ENCODE assay signal across 10 cellular contexts in genomic region chr4:153514001-153514526, GRCh38. TPM values are rescaled to one million over a fixed set of nuclear protein-coding genes. Genes with fewer than 3 reads are reported as not detected.
DNase-seq lines count a peak whose midpoint lies in the region; ATAC-seq and TF ChIP-seq lines count a peak whose summit lies in the region.
"Had no signal": no experiment of that assay in that cellular context is flagged by ENCODE, and none has a peak within 500 bp of the region (broad histone marks: within the 10 kb centered on the region; RNA-seq: fewer than 3 reads in every experiment).

No MANE protein-coding gene starts in this region.

- no peaks in the 10 kb centered on the region for H3K27me3 Mint-ChIP-seq in CD4-positive, alpha-beta T cell
- no peaks in the 10 kb centered on the region for H3K27me3 Mint-ChIP-seq in brain
- no peaks in the 10 kb centered on the region for H3K27me3 Mint-ChIP-seq in naive thymus-derived CD4-positive, alpha-beta T cell

- H3K27me3 ChIP-seq in CD4-positive, alpha-beta T cell (ENCODE audit: control insufficient read depth, insufficient read depth, low read length), result no peaks in the 10 kb centered on the region
- H3K27me3 ChIP-seq in naive thymus-derived CD4-positive, alpha-beta T cell (ENCODE audit: control insufficient read depth in 2 of 2, insufficient read depth in 2 of 2, low read length in 2 of 2), result no peaks in the 10 kb centered on the region
- H3K27me3 ChIP-seq in tibial nerve (no peaks in the 10 kb centered on the region), colonic mucosa (no peaks in the 10 kb centered on the region)

- TF ChIP-seq CTCF in CD4-positive, alpha-beta T cell (IDR thresholded peaks at IDR 0.05), result no peak
- TF ChIP-seq CTCF in brain (conservative IDR thresholded peaks at IDR 0.05), result no peak
- TF ChIP-seq CTCF in tibial nerve (IDR thresholded peaks at IDR 0.05), result no peak
- TF ChIP-seq CTCF in colonic mucosa (IDR thresholded peaks at IDR 0.05), result no peak

- no peaks in the 10 kb centered on the region for H3K9me3 Mint-ChIP-seq in CD4-positive, alpha-beta T cell
- H3K9me3 Mint-ChIP-seq in brain, result peaks cover 0 to 18% (median 3%) of the 10 kb centered on the region in 5 experiments
- peaks cover 0 to 4% (median 0%) of the 10 kb centered on the region in 11 donors for H3K9me3 Mint-ChIP-seq in naive thymus-derived CD4-positive, alpha-beta T cell

- H3K9me3 ChIP-seq in CD4-positive, alpha-beta T cell (ENCODE audit: control insufficient read depth, low read length), result no peaks in the 10 kb centered on the region
- H3K9me3 ChIP-seq in naive thymus-derived CD4-positive, alpha-beta T cell (ENCODE audit: control insufficient read depth in 2 of 3, low read length in 3 of 3), result no peaks in the 10 kb centered on the region
- H3K9me3 ChIP-seq in tibial nerve (no peaks in the 10 kb centered on the region), colonic mucosa (no peaks in the 10 kb centered on the region)

- H3K27ac Mint-ChIP-seq in CD4-positive, alpha-beta T cell, result peak overlapping the region; percentile 64
- peak overlapping the region in 3 of 5 experiments; percentile 30 to 89 (median 85) for H3K27ac Mint-ChIP-seq in brain
- peak overlapping the region in 6 of 9 donors; percentile 3 to 91 (median 59) for H3K27ac Mint-ChIP-seq in naive thymus-derived CD4-positive, alpha-beta T cell

- peaks cover 12 to 50% of the 10 kb centered on the region in 2 donors for H3K4me1 ChIP-seq in naive thymus-derived CD4-positive, alpha-beta T cell (ENCODE audit: control insufficient read depth in 2 of 2, insufficient read depth in 2 of 2, low read length in 2 of 2)
- H3K4me1 ChIP-seq in tibial nerve (peaks cover 0 to 43% (median 7%) of the 10 kb centered on the region in 4 donors), colonic mucosa (peaks cover 3% of the 10 kb centered on the region)

- ATAC-seq in CD4-positive, alpha-beta T cell (ENCODE audit: poor library complexity), result no peak
- ATAC-seq in naive thymus-derived CD4-positive, alpha-beta T cell, result no peak
- ATAC-seq in GM19328 (IDR thresholded peaks at IDR 0.05; ENCODE audit: unreplicated experiment), result no peak

- POLR2A ChIA-PET in CD4-positive, alpha-beta T cell (lab: Charles Lee), result interaction anchor here (1.0 to 2.7 kb wide), 6 partner anchors 16 to 32 kb away, joined by 3 to 16 read pairs (median 4); no protein-coding TSS in a partner anchor
- POLR2A ChIA-PET in naive thymus-derived CD4-positive, alpha-beta T cell (lab: Charles Lee), result interaction anchor here (0.7 to 2.6 kb wide), 9 partner anchors 9 to 84 kb away, joined by 3 to 13 read pairs (median 4); no protein-coding TSS in a partner anchor

- DNase-seq in CD4-positive, alpha-beta T cell, result no peak
- DNase-seq in HS-5 (ENCODE audit: low read depth) (peak; percentile 58), NK-92 (lab: John Stamatoyannopoulos, UW; ENCODE audit: unreplicated experiment) (no peak), tibial nerve (ENCODE audit: low spot score in 2 of 2) (no peak), colonic mucosa (no peak)
- DNase-seq in naive thymus-derived CD4-positive, alpha-beta T cell, result no peak
- DNase-seq: NCI-H1436 treated with DMSO at 0.1 percent for 48 hours; stimulated activated CD4-positive, alpha-beta T cell treated with anti-CD3 and anti-CD28 coated beads, Interleukin-15, amount 100 ng/mL, for 24 hours had no signal

- WGBS in tibial nerve, 2 donors, result 22 to 32% methylated on average over 3 of the region's 3 CpGs

- intact Hi-C loops in CD4-positive, alpha-beta T cell (cut with DNase I, micrococcal nuclease), result loop anchor here in 1 of 2 experiments (2.0 kb wide), 1 partner anchor 15 kb away; no protein-coding TSS in a partner anchor
- intact Hi-C loops in naive thymus-derived CD4-positive, alpha-beta T cell (cut with micrococcal nuclease), result no loop called here
- intact Hi-C loops in colonic mucosa (cut with DNase I), result no loop called here

- no peak for TF ChIP-seq POLR2A in tibial nerve (IDR thresholded peaks at IDR 0.05)

- peak overlapping the region; percentile 25 for H3K4me3 Mint-ChIP-seq in CD4-positive, alpha-beta T cell
- peak overlapping the region in 2 of 5 experiments; percentile 2 to 31 for H3K4me3 Mint-ChIP-seq in brain
- H3K4me3 Mint-ChIP-seq in naive thymus-derived CD4-positive, alpha-beta T cell, result peak overlapping the region in 7 of 10 donors; percentile 18 to 62 (median 25)

- H3K36me3 Mint-ChIP-seq in CD4-positive, alpha-beta T cell (ENCODE audit: low read depth), result peaks cover 73% of the 10 kb centered on the region
- peaks cover 49% of the 10 kb centered on the region for H3K36me3 Mint-ChIP-seq in brain
- H3K36me3 Mint-ChIP-seq in naive thymus-derived CD4-positive, alpha-beta T cell, result peaks cover under 1 to 51% (median 31%) of the 10 kb centered on the region in 5 donors

- H3K36me3 ChIP-seq in naive thymus-derived CD4-positive, alpha-beta T cell (ENCODE audit: control insufficient read depth in 2 of 3, insufficient read depth in 3 of 3, low read length in 3 of 3), result peaks cover 0 to 16% (median 5%) of the 10 kb centered on the region in 3 experiments
- H3K36me3 ChIP-seq in tibial nerve (no peaks in the 10 kb centered on the region), colonic mucosa (no peaks in the 10 kb centered on the region)

- no peak overlapping the region for H3K4me3 ChIP-seq in naive thymus-derived CD4-positive, alpha-beta T cell (ENCODE audit: low read length)
- no peak overlapping the region for H3K4me3 ChIP-seq in tibial nerve
- H3K4me3 ChIP-seq in colonic mucosa, result no peak overlapping the region

- CTCF ChIA-PET in CD4-positive, alpha-beta T cell (lab: Charles Lee), result interaction anchor here (0.9 to 1.3 kb wide), 3 partner anchors 17 to 81 kb away, joined by 3 to 4 read pairs (median 3); no protein-coding TSS in a partner anchor
- CTCF ChIA-PET in naive thymus-derived CD4-positive, alpha-beta T cell (lab: Charles Lee), result interaction anchor here (0.6 to 1.9 kb wide), 5 partner anchors 8 to 46 kb away, joined by 3 to 5 read pairs (median 3); no protein-coding TSS in a partner anchor

- peaks cover 83% of the 10 kb centered on the region for H3K4me1 Mint-ChIP-seq in CD4-positive, alpha-beta T cell (ENCODE audit: low read depth)
- peaks cover 63% of the 10 kb centered on the region for H3K4me1 Mint-ChIP-seq in brain
- peaks cover 48 to 92% (median 79%) of the 10 kb centered on the region in 7 donors for H3K4me1 Mint-ChIP-seq in naive thymus-derived CD4-positive, alpha-beta T cell

- H3K27ac ChIP-seq in CD4-positive, alpha-beta T cell (ENCODE audit: low read depth, low read length), result no peak overlapping the region
- no peak overlapping the region for H3K27ac ChIP-seq in naive thymus-derived CD4-positive, alpha-beta T cell (ENCODE audit: low read depth, low read length)
- H3K27ac ChIP-seq in tibial nerve (peak overlapping the region in 2 of 4 donors; percentile 29 to 62), colonic mucosa (no peak overlapping the region)

- TF ChIP-seq EP300 in tibial nerve (IDR thresholded peaks at IDR 0.05), result no peak

- no peak overlapping the region for H3K9ac ChIP-seq in colonic mucosa (ENCODE audit: low read depth in 2 of 2, low read length in 2 of 2)

RNA-seq across cellular contexts. Expression of gene TMEM131L, which starts 47.9 kb away (rescaled TPM):
- total RNA-seq in CD4-positive, alpha-beta T cell, result 100 to 1,000 TPM; 101 to 106 TPM
- 3.7 TPM for polyA plus RNA-seq in brain (ENCODE audit: insufficient read depth, low read depth, low replicate concordance)
- 100 to 1,000 TPM in 2 of 5 experiments, 10 to 100 TPM in 3; 45.8 to 111 (median 97.7) TPM for total RNA-seq in naive thymus-derived CD4-positive, alpha-beta T cell
- polyA plus RNA-seq in naive thymus-derived CD4-positive, alpha-beta T cell, result 10 to 100 TPM; 45.7 to 59.9 TPM
- 10 to 100 TPM in 3 of 4 donors, 1 to 10 TPM in 1; 8.7 to 19.9 (median 12.1) TPM for total RNA-seq in tibial nerve
- 1 to 10 TPM; 4.8 to 6.2 TPM for total RNA-seq in colonic mucosa
